ENCODE assay signal across 17 cellular contexts in the genomic region with DNA sequence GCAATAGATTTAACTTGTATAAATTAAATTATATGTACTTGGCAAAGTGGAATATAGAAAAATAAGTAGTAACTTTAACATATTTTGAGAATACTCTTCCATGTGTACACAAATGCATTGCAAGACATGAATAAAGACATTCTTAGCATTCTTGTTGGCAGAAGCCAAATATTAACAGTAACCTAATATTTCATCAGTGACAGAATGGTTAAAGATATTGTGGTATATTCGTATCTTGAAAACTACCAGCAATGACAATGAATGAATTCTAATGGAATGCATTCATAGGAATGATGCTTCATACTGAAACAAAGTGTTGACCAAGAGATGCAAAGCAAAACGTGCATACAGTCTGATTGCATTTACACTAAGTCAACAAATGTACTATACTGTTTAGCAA.
DNase-seq lines count a peak whose midpoint lies in the region; ATAC-seq and TF ChIP-seq lines count a peak whose summit lies in the region.
"Had no signal": no experiment of that assay in that cellular context is flagged by ENCODE, and none has a peak within 500 bp of the region (broad histone marks: within the 10 kb centered on the region; RNA-seq: fewer than 3 reads in every experiment).

No MANE protein-coding gene starts in this region.

- H3K9me2 ChIP-seq in SK-N-SH = no peaks in the 10 kb centered on the region

- no peak overlapping the region for H2BK5ac ChIP-seq in mesenchymal stem cell (ENCODE audit: low read depth, low read length, poor library complexity, severe bottlenecking)

- no peaks in the 10 kb centered on the region for H4K20me1 ChIP-seq in SK-N-SH (ENCODE audit: insufficient read depth)
- H4K20me1 ChIP-seq: BLaER1 had no signal

- H3K4ac ChIP-seq in mesenchymal stem cell (ENCODE audit: low read depth in 1 of 2, low read length in 2 of 2) = no peak overlapping the region

- no peak overlapping the region for H3K4me2 ChIP-seq in SK-N-SH
- no peak overlapping the region for H3K4me2 ChIP-seq in mesenchymal stem cell (ENCODE audit: low read length, poor library complexity, severe bottlenecking)
- H3K4me2 ChIP-seq: BLaER1 had no signal

- no peak overlapping the region for H2BK120ac ChIP-seq in mesenchymal stem cell (ENCODE audit: low read depth, low read length)

- no peaks in the 10 kb centered on the region for H3K36me3 ChIP-seq in SK-N-SH (replicated peaks in 1 of 2; ENCODE audit: control insufficient read depth in 1 of 2, insufficient read depth in 2 of 2, low read length in 1 of 2)
- no peaks in the 10 kb centered on the region for H3K36me3 ChIP-seq in mesenchymal stem cell (ENCODE audit: control insufficient read depth in 1 of 2, insufficient read depth in 2 of 2, low read depth in 1 of 2, low read length in 2 of 2)
- H3K36me3 ChIP-seq: BLaER1, HAP-1 had no signal

- H3K79me2 ChIP-seq in SK-N-SH (ENCODE audit: insufficient read depth) = no peaks in the 10 kb centered on the region

- no peak overlapping the region for H3K9ac ChIP-seq in SK-N-SH
- H3K9ac ChIP-seq in mesenchymal stem cell (ENCODE audit: low read length) = no peak overlapping the region
- H3K9ac ChIP-seq: BLaER1 had no signal

- H3K4me1 ChIP-seq in SK-N-SH (ENCODE audit: control insufficient read depth in 1 of 2, insufficient read depth in 2 of 2, low read depth in 1 of 2, low read length in 1 of 2) (no peaks in the 10 kb centered on the region), mesenchymal stem cell (ENCODE audit: control insufficient read depth, insufficient read depth, low read depth, low read length) (no peaks in the 10 kb centered on the region)
- H3K4me1 ChIP-seq: BLaER1, Caco-2, HAP-1 had no signal

- no peak overlapping the region for H2BK12ac ChIP-seq in mesenchymal stem cell (ENCODE audit: low read length in 2 of 2)

- 8% methylated on average over 2 of the region's 2 CpGs for WGBS in SK-N-SH (ENCODE audit: low lambda C conversion rate)
- WGBS in mesenchymal stem cell = 13% methylated on average over 1 of the region's 2 CpGs

- H3K9me3 ChIP-seq in SK-N-SH (no peaks in the 10 kb centered on the region), mesenchymal stem cell (ENCODE audit: control insufficient read depth, low read length) (no peaks in the 10 kb centered on the region)
- H3K9me3 ChIP-seq: BLaER1, Caco-2, HAP-1 had no signal

- DNase-seq in SK-N-SH (no peak), cardiac fibroblast (ENCODE audit: low read depth in 2 of 2) (peak; percentile 6 to 20), mesenchymal stem cell (peak; percentile 11), RWPE1 (ENCODE audit: low spot score) (no peak)
- DNase-seq in stimulated activated CD4-positive, alpha-beta T cell treated with anti-CD3 and anti-CD28 coated beads, Interleukin-4, amount 100 ng/mL, for 1 hour = no peak
- DNase-seq: Caco-2; CD4-positive, CD25-positive, alpha-beta regulatory T cell; CD8-positive, alpha-beta T cell; DMS153; DND-41; GOT3; HFFc6 had no signal

- POLR2A ChIA-PET in SK-N-SH (lab: Yijun Ruan, JAX) (no interaction called here), RWPE1 (lab: Yijun Ruan, JAX; ENCODE audit: low non-redundant PET) (no interaction called here)

- no peaks in the 10 kb centered on the region for H3F3A ChIP-seq in SK-N-SH (replicated peaks; ENCODE audit: insufficient read depth)

- no peaks in the 10 kb centered on the region for H3K79me1 ChIP-seq in mesenchymal stem cell (replicated peaks; ENCODE audit: low read length, poor library complexity, severe bottlenecking)

- H3K27me3 ChIP-seq in SK-N-SH (ENCODE audit: insufficient read depth) (no peaks in the 10 kb centered on the region), mesenchymal stem cell (ENCODE audit: control insufficient read depth in 1 of 2, insufficient read depth in 1 of 2, low read length in 2 of 2) (no peaks in the 10 kb centered on the region)
- H3K27me3 ChIP-seq: BLaER1 had no signal

- H2AFZ ChIP-seq in SK-N-SH (ENCODE audit: low read depth) (no peak overlapping the region), mesenchymal stem cell (ENCODE audit: low read depth, low read length) (no peak overlapping the region)

- no peak overlapping the region for H3K23ac ChIP-seq in mesenchymal stem cell (ENCODE audit: low read length in 2 of 2)

- H2BK15ac ChIP-seq in mesenchymal stem cell (ENCODE audit: low read depth, poor library complexity, severe bottlenecking) = no peak overlapping the region

- no peak for ATAC-seq in SK-N-SH treated with all-trans-retinoic acid at 6 μM for 48 hours
- ATAC-seq: CD8-positive, alpha-beta T cell had no signal

- CTCF ChIA-PET in SK-N-SH (lab: Yijun Ruan, JAX) (no interaction called here), RWPE1 (lab: Yijun Ruan, JAX) (no interaction called here)

- H2AK5ac ChIP-seq in mesenchymal stem cell (ENCODE audit: low read length, severe bottlenecking) = no peak overlapping the region

- no peak overlapping the region for H3K14ac ChIP-seq in mesenchymal stem cell (ENCODE audit: low read length in 2 of 2)

- H3K4me3 ChIP-seq in SK-N-SH (ENCODE audit: low read depth in 2 of 2, low read length in 1 of 2) (no peak overlapping the region), cardiac fibroblast (replicated peaks in 1 of 2; ENCODE audit: low read depth in 2 of 2, low read length in 2 of 2) (no peak overlapping the region), mesenchymal stem cell (ENCODE audit: insufficient read depth in 1 of 2, low read depth in 1 of 2, low read length in 2 of 2) (no peak overlapping the region)
- H3K4me3 ChIP-seq: BLaER1, HAP-1 had no signal

- no peak for TF ChIP-seq CTCF in SK-N-SH (IDR thresholded peaks at IDR 0.05)
- TF ChIP-seq CTCF in cardiac fibroblast (IDR thresholded peaks at IDR 0.05; ENCODE audit: low read depth, low read length) = no peak
- TF ChIP-seq CTCF in RWPE1 (conservative IDR thresholded peaks at IDR 0.05; ENCODE audit: low read depth) = no peak

- TF ChIP-seq RAD21 in SK-N-SH (IDR thresholded peaks at IDR 0.05; ENCODE audit: low read length) = no peak

- H3K27ac ChIP-seq in SK-N-SH (ENCODE audit: low read depth in 2 of 2, low read length in 1 of 2) (no peak overlapping the region), mesenchymal stem cell (ENCODE audit: low read length, poor library complexity, severe bottlenecking) (no peak overlapping the region), RWPE1 (no peak overlapping the region)
- H3K27ac ChIP-seq: 22Rv1, BLaER1, C4-2B had no signal

- H4K8ac ChIP-seq in mesenchymal stem cell (ENCODE audit: low read length) = no peak overlapping the region

- H4K91ac ChIP-seq in mesenchymal stem cell (ENCODE audit: low read length) = no peak overlapping the region

- no peak for TF ChIP-seq EP300 in SK-N-SH (IDR thresholded peaks at IDR 0.05; ENCODE audit: borderline replicate concordance in 1 of 2, low read depth in 1 of 2, low read length in 1 of 2)

- no peak overlapping the region for H3K18ac ChIP-seq in mesenchymal stem cell (ENCODE audit: low read depth in 1 of 2, low read length in 2 of 2)

TF ChIP-seq in SK-N-SH treated with all-trans-retinoic acid at 6 μM for 48 hours, 23 proteins besides CTCF, POLR2A, EP300 and RAD21:
- TF ChIP-seq, protein P1, sequence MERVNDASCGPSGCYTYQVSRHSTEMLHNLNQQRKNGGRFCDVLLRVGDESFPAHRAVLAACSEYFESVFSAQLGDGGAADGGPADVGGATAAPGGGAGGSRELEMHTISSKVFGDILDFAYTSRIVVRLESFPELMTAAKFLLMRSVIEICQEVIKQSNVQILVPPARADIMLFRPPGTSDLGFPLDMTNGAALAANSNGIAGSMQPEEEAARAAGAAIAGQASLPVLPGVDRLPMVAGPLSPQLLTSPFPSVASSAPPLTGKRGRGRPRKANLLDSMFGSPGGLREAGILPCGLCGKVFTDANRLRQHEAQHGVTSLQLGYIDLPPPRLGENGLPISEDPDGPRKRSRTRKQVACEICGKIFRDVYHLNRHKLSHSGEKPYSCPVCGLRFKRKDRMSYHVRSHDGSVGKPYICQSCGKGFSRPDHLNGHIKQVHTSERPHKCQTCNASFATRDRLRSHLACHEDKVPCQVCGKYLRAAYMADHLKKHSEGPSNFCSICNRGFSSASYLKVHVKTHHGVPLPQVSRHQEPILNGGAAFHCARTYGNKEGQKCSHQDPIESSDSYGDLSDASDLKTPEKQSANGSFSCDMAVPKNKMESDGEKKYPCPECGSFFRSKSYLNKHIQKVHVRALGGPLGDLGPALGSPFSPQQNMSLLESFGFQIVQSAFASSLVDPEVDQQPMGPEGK (CRISPR knock-in tag; IDR thresholded peaks at IDR 0.05; ENCODE audit: borderline replicate concordance) = no peak
- TF ChIP-seq BACH2 (CRISPR knock-in tag; IDR thresholded peaks at IDR 0.05; ENCODE audit: borderline replicate concordance) (no peak), ZNF8 (CRISPR knock-in tag; IDR thresholded peaks at IDR 0.05) (peak; percentile 26; the same call in 1 of the 2 replicates), ZFP3 (CRISPR knock-in tag; IDR thresholded peaks at IDR 0.05) (no peak), ISL1 (CRISPR knock-in tag; IDR thresholded peaks at IDR 0.05) (peak; percentile 85)
TF ChIP-seq in SK-N-SH treated with all-trans-retinoic acid at 6 μM for 48 hours: peak in this region for 2.

TF ChIP-seq in SK-N-SH, 30 proteins besides CTCF, POLR2A, EP300 and RAD21 (continues in another document):
- TF ChIP-seq TCF12 (IDR thresholded peaks at IDR 0.05) (no peak), NFIC (IDR thresholded peaks at IDR 0.05; ENCODE audit: borderline replicate concordance) (no peak), RFX5 (IDR thresholded peaks at IDR 0.05; ENCODE audit: low read length) (no peak), TEAD4 (IDR thresholded peaks at IDR 0.05; ENCODE audit: borderline replicate concordance, insufficient read depth) (no peak), GABPA (IDR thresholded peaks at IDR 0.05; ENCODE audit: low read depth) (no peak), NRF1 (IDR thresholded peaks at IDR 0.05; ENCODE audit: low read depth, low read length) (no peak)
- TF ChIP-seq, protein P2, sequence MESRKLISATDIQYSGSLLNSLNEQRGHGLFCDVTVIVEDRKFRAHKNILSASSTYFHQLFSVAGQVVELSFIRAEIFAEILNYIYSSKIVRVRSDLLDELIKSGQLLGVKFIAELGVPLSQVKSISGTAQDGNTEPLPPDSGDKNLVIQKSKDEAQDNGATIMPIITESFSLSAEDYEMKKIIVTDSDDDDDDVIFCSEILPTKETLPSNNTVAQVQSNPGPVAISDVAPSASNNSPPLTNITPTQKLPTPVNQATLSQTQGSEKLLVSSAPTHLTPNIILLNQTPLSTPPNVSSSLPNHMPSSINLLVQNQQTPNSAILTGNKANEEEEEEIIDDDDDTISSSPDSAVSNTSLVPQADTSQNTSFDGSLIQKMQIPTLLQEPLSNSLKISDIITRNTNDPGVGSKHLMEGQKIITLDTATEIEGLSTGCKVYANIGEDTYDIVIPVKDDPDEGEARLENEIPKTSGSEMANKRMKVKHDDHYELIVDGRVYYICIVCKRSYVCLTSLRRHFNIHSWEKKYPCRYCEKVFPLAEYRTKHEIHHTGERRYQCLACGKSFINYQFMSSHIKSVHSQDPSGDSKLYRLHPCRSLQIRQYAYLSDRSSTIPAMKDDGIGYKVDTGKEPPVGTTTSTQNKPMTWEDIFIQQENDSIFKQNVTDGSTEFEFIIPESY (IDR thresholded peaks at IDR 0.05; ENCODE audit: borderline replicate concordance, low read depth) = no peak

Comparison
In these comparisons a context has a peak if more than half of its experiments do, and no peak if none do; other contexts are left out.
1. DNase-seq: peak in cardiac fibroblast (2 of 2) and mesenchymal stem cell (single experiment); none in SK-N-SH (single experiment), stimulated activated CD4-positive, alpha-beta T cell treated with anti-CD3 and anti-CD28 coated beads, Interleukin-4, amount 100 ng/mL, for 1 hour (single experiment) and RWPE1 (single experiment).